In genomic region chr1:64864018-64864945, GRCh38 we compare ENCODE assay signal across 1 cellular context.
A peak's percentile ranks its signal among the peaks of the same experiment; 100 is the strongest.
TF ChIP-seq lines count a peak whose summit lies in the region.

No MANE protein-coding gene starts in this region.

TF ChIP-seq in K562, 482 proteins besides CTCF, POLR2A, EP300 and RAD21 (continued from another document and continues in another):
- TF ChIP-seq, protein P1, sequence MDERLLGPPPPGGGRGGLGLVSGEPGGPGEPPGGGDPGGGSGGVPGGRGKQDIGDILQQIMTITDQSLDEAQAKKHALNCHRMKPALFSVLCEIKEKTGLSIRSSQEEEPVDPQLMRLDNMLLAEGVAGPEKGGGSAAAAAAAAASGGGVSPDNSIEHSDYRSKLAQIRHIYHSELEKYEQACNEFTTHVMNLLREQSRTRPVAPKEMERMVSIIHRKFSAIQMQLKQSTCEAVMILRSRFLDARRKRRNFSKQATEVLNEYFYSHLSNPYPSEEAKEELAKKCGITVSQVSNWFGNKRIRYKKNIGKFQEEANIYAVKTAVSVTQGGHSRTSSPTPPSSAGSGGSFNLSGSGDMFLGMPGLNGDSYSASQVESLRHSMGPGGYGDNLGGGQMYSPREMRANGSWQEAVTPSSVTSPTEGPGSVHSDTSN (CRISPR knock-in tag; IDR thresholded peaks at IDR 0.05; ENCODE audit: low read depth), result no peak
- TF ChIP-seq, protein P1 (tag; conservative IDR thresholded peaks at IDR 0.05; ENCODE audit: low read depth), result peak; percentile 71
- TF ChIP-seq XRCC5 (IDR thresholded peaks at IDR 0.05; ENCODE audit: low read depth, low read length) (no peak), ZNF395 (CRISPR knock-in tag; IDR thresholded peaks at IDR 0.05) (no peak), ZNF165 (CRISPR knock-in tag; IDR thresholded peaks at IDR 0.05; ENCODE audit: borderline replicate concordance) (no peak), SMAD1 (IDR thresholded peaks at IDR 0.05; ENCODE audit: low read depth, low read length, partially characterized antibody) (peak; percentile 92), TGIF2 (CRISPR knock-in tag; IDR thresholded peaks at IDR 0.05) (no peak), ZFP1 (CRISPR knock-in tag; IDR thresholded peaks at IDR 0.05) (no peak), EZH2 (IDR thresholded peaks at IDR 0.05; ENCODE audit: borderline replicate concordance, low read depth, low read length) (no peak; the same call in 1 of the 2 replicates), TEAD4 (IDR thresholded peaks at IDR 0.05; ENCODE audit: low read length) (peak; percentile 97), TEAD4 (CRISPR knock-in tag; IDR thresholded peaks at IDR 0.05; ENCODE audit: borderline replicate concordance) (no peak), CBFB (CRISPR knock-in tag; IDR thresholded peaks at IDR 0.05) (no peak), JUNB (CRISPR knock-in tag; conservative IDR thresholded peaks at IDR 0.05) (no peak), PTBP1 (IDR thresholded peaks at IDR 0.05; ENCODE audit: low read depth, low read length) (no peak), TSHZ1 (CRISPR knock-in tag; IDR thresholded peaks at IDR 0.05) (no peak), POLR3G (IDR thresholded peaks at IDR 0.05; ENCODE audit: extremely low read depth, insufficient read length, insufficient replicate concordance) (no peak), HDAC2 (IDR thresholded peaks at IDR 0.05) (peak; percentile 86), TRIM24 (IDR thresholded peaks at IDR 0.05) (peak; percentile 93 to 96), ILF3 (IDR thresholded peaks at IDR 0.05; ENCODE audit: borderline replicate concordance) (no peak), ETV1 (tag; conservative IDR thresholded peaks at IDR 0.05; ENCODE audit: low read depth) (peak; percentile 98), ERF (CRISPR knock-in tag; IDR thresholded peaks at IDR 0.05) (no peak), MCM5 (IDR thresholded peaks at IDR 0.05; ENCODE audit: low read depth) (no peak), CCAR2 (IDR thresholded peaks at IDR 0.05; ENCODE audit: low read depth, low read length) (no peak), ZNF408 (CRISPR knock-in tag; IDR thresholded peaks at IDR 0.05; ENCODE audit: low read depth) (no peak), GATAD2B (IDR thresholded peaks at IDR 0.05; ENCODE audit: borderline replicate concordance) (peak; percentile 74; the same call in 1 of the 2 replicates), ZNF431 (CRISPR knock-in tag; IDR thresholded peaks at IDR 0.05) (no peak), TEAD2 (tag; IDR thresholded peaks at IDR 0.05) (no peak), ZNF239 (CRISPR knock-in tag; IDR thresholded peaks at IDR 0.05) (no peak; the same call in 1 of the 2 replicates), ZNF134 (CRISPR knock-in tag; conservative IDR thresholded peaks at IDR 0.05) (no peak), PRDM10 (IDR thresholded peaks at IDR 0.05; ENCODE audit: partially characterized antibody) (peak; percentile 43), TCF7L2 (IDR thresholded peaks at IDR 0.05; ENCODE audit: low read depth, low read length) (no peak), ARNT (IDR thresholded peaks at IDR 0.05) (peak; percentile 79 to 96; a peak in 3 of 4 replicates), C11orf30 (IDR thresholded peaks at IDR 0.05; ENCODE audit: low read depth) (no peak), TAF1 (IDR thresholded peaks at IDR 0.05; ENCODE audit: control insufficient read depth, extremely low read depth, insufficient read depth, low read length, severe bottlenecking) (peak; percentile 58), MBD2 (IDR thresholded peaks at IDR 0.05; ENCODE audit: borderline replicate concordance, low read depth) (peak; percentile 52; the same call in 1 of the 2 replicates)
- TF ChIP-seq, protein P2, sequence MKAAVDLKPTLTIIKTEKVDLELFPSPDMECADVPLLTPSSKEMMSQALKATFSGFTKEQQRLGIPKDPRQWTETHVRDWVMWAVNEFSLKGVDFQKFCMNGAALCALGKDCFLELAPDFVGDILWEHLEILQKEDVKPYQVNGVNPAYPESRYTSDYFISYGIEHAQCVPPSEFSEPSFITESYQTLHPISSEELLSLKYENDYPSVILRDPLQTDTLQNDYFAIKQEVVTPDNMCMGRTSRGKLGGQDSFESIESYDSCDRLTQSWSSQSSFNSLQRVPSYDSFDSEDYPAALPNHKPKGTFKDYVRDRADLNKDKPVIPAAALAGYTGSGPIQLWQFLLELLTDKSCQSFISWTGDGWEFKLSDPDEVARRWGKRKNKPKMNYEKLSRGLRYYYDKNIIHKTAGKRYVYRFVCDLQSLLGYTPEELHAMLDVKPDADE (conservative IDR thresholded peaks at IDR 0.05; ENCODE audit: control insufficient read depth, low read depth, low read length), result peak; percentile 69; the same call in 1 of the 2 replicates
- TF ChIP-seq, protein P3, sequence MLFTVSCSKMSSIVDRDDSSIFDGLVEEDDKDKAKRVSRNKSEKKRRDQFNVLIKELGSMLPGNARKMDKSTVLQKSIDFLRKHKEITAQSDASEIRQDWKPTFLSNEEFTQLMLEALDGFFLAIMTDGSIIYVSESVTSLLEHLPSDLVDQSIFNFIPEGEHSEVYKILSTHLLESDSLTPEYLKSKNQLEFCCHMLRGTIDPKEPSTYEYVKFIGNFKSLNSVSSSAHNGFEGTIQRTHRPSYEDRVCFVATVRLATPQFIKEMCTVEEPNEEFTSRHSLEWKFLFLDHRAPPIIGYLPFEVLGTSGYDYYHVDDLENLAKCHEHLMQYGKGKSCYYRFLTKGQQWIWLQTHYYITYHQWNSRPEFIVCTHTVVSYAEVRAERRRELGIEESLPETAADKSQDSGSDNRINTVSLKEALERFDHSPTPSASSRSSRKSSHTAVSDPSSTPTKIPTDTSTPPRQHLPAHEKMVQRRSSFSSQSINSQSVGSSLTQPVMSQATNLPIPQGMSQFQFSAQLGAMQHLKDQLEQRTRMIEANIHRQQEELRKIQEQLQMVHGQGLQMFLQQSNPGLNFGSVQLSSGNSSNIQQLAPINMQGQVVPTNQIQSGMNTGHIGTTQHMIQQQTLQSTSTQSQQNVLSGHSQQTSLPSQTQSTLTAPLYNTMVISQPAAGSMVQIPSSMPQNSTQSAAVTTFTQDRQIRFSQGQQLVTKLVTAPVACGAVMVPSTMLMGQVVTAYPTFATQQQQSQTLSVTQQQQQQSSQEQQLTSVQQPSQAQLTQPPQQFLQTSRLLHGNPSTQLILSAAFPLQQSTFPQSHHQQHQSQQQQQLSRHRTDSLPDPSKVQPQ (CRISPR knock-in tag; IDR thresholded peaks at IDR 0.05; ENCODE audit: borderline replicate concordance), result no peak
- TF ChIP-seq, protein P4, sequence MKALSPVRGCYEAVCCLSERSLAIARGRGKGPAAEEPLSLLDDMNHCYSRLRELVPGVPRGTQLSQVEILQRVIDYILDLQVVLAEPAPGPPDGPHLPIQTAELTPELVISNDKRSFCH (CRISPR knock-in tag; IDR thresholded peaks at IDR 0.05), result no peak
- TF ChIP-seq, protein P4 (tag; IDR thresholded peaks at IDR 0.05), result peak; percentile 73; the same call in 1 of the 2 replicates
- TF ChIP-seq, protein P5, sequence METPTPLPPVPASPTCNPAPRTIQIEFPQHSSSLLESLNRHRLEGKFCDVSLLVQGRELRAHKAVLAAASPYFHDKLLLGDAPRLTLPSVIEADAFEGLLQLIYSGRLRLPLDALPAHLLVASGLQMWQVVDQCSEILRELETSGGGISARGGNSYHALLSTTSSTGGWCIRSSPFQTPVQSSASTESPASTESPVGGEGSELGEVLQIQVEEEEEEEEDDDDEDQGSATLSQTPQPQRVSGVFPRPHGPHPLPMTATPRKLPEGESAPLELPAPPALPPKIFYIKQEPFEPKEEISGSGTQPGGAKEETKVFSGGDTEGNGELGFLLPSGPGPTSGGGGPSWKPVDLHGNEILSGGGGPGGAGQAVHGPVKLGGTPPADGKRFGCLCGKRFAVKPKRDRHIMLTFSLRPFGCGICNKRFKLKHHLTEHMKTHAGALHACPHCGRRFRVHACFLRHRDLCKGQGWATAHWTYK (CRISPR knock-in tag; IDR thresholded peaks at IDR 0.05), result peak; percentile 85; the same call in 1 of the 2 replicates
- TF ChIP-seq, protein P6, sequence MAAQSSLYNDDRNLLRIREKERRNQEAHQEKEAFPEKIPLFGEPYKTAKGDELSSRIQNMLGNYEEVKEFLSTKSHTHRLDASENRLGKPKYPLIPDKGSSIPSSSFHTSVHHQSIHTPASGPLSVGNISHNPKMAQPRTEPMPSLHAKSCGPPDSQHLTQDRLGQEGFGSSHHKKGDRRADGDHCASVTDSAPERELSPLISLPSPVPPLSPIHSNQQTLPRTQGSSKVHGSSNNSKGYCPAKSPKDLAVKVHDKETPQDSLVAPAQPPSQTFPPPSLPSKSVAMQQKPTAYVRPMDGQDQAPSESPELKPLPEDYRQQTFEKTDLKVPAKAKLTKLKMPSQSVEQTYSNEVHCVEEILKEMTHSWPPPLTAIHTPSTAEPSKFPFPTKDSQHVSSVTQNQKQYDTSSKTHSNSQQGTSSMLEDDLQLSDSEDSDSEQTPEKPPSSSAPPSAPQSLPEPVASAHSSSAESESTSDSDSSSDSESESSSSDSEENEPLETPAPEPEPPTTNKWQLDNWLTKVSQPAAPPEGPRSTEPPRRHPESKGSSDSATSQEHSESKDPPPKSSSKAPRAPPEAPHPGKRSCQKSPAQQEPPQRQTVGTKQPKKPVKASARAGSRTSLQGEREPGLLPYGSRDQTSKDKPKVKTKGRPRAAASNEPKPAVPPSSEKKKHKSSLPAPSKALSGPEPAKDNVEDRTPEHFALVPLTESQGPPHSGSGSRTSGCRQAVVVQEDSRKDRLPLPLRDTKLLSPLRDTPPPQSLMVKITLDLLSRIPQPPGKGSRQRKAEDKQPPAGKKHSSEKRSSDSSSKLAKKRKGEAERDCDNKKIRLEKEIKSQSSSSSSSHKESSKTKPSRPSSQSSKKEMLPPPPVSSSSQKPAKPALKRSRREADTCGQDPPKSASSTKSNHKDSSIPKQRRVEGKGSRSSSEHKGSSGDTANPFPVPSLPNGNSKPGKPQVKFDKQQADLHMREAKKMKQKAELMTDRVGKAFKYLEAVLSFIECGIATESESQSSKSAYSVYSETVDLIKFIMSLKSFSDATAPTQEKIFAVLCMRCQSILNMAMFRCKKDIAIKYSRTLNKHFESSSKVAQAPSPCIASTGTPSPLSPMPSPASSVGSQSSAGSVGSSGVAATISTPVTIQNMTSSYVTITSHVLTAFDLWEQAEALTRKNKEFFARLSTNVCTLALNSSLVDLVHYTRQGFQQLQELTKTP (IDR thresholded peaks at IDR 0.05; ENCODE audit: low read depth in 1 of 2, partially characterized antibody in 2 of 2), result peak in 1 of 2 experiments; percentile 89
